1 cellular context compared by ENCODE assay signal in the genomic region with DNA sequence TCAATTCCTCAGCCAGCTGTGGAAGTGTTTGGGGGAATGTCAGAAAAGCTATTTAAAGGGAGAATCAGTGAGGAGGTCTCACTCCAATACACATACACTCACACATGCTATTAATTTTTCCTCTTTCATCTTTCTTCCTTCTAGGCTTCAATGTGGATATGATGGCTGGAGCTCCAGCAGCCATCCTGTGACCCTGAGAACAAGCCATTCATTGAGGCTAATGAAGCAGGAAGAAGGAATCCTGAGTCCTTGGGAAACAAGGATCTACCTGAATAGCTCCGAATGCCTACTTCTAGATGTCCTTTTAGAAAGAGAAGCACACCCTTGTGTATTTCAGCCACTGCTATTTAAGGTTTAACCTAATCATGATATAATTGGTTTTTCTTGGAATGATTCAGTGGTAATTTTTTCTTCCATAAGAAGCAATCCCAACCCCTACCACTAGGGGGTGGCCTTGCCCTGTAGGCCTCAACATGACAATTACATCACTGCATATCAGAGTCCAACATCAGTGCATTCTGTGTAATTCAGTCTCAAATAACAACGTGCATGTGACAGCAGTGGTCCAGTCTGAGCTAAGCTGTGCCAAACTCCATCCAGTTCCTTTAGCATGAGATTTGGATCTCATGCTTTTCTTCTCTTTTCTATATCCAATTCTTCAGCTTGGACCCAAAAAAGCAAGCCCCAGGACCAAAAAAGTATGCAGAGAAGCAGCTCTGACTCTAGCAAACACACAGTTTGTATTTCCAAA.
TF ChIP-seq lines count a peak whose summit lies in the region.

No MANE protein-coding gene starts in this region.

TF ChIP-seq in HEK293, 187 proteins besides CTCF, POLR2A, EP300 and RAD21 (continued from another document):
- TF ChIP-seq, protein P1, sequence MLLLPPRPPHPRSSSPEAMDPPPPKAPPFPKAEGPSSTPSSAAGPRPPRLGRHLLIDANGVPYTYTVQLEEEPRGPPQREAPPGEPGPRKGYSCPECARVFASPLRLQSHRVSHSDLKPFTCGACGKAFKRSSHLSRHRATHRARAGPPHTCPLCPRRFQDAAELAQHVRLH (tag by site-specific recombination; IDR thresholded peaks at IDR 0.05), result peak; percentile 80; the same call in 1 of the 2 replicates
- TF ChIP-seq, protein P2, sequence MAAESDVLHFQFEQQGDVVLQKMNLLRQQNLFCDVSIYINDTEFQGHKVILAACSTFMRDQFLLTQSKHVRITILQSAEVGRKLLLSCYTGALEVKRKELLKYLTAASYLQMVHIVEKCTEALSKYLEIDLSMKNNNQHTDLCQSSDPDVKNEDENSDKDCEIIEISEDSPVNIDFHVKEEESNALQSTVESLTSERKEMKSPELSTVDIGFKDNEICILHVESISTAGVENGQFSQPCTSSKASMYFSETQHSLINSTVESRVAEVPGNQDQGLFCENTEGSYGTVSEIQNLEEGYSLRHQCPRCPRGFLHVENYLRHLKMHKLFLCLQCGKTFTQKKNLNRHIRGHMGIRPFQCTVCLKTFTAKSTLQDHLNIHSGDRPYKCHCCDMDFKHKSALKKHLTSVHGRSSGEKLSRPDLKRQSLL (tag by site-specific recombination; IDR thresholded peaks at IDR 0.05), result no peak
- TF ChIP-seq SETDB1 (IDR thresholded peaks at IDR 0.05; ENCODE audit: insufficient read length, low read length) (peak; percentile 21), ZNF2 (tag by site-specific recombination; IDR thresholded peaks at IDR 0.05) (0 out of 2 replicates have a peak, but pooled peaks have one; percentile 53), ZNF677 (tag by site-specific recombination; IDR thresholded peaks at IDR 0.05) (no peak), ZNF132 (tag by site-specific recombination; IDR thresholded peaks at IDR 0.05; ENCODE audit: borderline replicate concordance) (no peak), ZSCAN16 (tag by site-specific recombination; IDR thresholded peaks at IDR 0.05) (no peak), ZNF555 (tag by site-specific recombination; conservative IDR thresholded peaks at IDR 0.05) (no peak), ZNF692 (tag by site-specific recombination; IDR thresholded peaks at IDR 0.05) (0 out of 2 replicates have a peak, but pooled peaks have one; percentile 17), ZBTB44 (tag by site-specific recombination; IDR thresholded peaks at IDR 0.05) (peak; percentile 94), ZNF366 (tag by site-specific recombination; conservative IDR thresholded peaks at IDR 0.05) (peak; percentile 30; the same call in 1 of the 2 replicates), BCL11B (tag by site-specific recombination; IDR thresholded peaks at IDR 0.05; ENCODE audit: low read depth) (no peak), ZNF558 (tag by site-specific recombination; IDR thresholded peaks at IDR 0.05) (no peak), KLF1 (tag by site-specific recombination; IDR thresholded peaks at IDR 0.05) (no peak)
- TF ChIP-seq, protein P3, sequence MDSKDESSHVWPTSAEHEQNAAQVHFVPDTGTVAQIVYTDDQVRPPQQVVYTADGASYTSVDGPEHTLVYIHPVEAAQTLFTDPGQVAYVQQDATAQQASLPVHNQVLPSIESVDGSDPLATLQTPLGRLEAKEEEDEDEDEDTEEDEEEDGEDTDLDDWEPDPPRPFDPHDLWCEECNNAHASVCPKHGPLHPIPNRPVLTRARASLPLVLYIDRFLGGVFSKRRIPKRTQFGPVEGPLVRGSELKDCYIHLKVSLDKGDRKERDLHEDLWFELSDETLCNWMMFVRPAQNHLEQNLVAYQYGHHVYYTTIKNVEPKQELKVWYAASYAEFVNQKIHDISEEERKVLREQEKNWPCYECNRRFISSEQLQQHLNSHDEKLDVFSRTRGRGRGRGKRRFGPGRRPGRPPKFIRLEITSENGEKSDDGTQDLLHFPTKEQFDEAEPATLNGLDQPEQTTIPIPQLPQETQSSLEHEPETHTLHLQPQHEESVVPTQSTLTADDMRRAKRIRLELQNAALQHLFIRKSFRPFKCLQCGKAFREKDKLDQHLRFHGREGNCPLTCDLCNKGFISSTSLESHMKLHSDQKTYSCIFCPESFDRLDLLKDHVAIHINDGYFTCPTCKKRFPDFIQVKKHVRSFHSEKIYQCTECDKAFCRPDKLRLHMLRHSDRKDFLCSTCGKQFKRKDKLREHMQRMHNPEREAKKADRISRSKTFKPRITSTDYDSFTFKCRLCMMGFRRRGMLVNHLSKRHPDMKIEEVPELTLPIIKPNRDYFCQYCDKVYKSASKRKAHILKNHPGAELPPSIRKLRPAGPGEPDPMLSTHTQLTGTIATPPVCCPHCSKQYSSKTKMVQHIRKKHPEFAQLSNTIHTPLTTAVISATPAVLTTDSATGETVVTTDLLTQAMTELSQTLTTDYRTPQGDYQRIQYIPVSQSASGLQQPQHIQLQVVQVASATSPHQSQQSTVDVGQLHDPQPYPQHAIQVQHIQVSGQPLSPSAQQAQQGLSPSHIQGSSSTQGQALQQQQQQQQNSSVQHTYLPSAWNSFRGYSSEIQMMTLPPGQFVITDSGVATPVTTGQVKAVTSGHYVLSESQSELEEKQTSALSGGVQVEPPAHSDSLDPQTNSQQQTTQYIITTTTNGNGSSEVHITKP (tag by site-specific recombination; IDR thresholded peaks at IDR 0.05), result peak; percentile 73
TF ChIP-seq in HEK293: peak in this region for 20.
